In genomic region chr2:11169333-11169732, GRCh38 we compare ENCODE assay signal across 25 cellular contexts. TPM values are rescaled to one million over a fixed set of nuclear protein-coding genes. Genes with fewer than 3 reads are reported as not detected.
DNase-seq lines count a peak whose midpoint lies in the region; ATAC-seq and TF ChIP-seq lines count a peak whose summit lies in the region.
"Had no signal": no experiment of that assay in that cellular context is flagged by ENCODE, and none has a peak within 500 bp of the region (broad histone marks: within the 10 kb centered on the region; RNA-seq: fewer than 3 reads in every experiment).

No MANE protein-coding gene starts in this region.

- TF ChIP-seq CTCF in osteoblast (IDR thresholded peaks at IDR 0.05; ENCODE audit: extremely low read depth, low read depth, low read length): no peak
- TF ChIP-seq CTCF in dorsolateral prefrontal cortex (IDR thresholded peaks at IDR 0.05 in 54 of 56, conservative IDR thresholded peaks at IDR 0.05 in 2 of 56; ENCODE audit: low read depth in 1 of 56, partially characterized antibody in 56 of 56): no peak

- no peaks in the 10 kb centered on the region for H3K79me2 ChIP-seq in osteoblast (ENCODE audit: insufficient read depth, low read length)

- no peaks in the 10 kb centered on the region for H3K36me3 ChIP-seq in osteoblast (ENCODE audit: insufficient read depth, low read length)
- H3K36me3 ChIP-seq: SJSA1 had no signal

- no peak overlapping the region for H2AFZ ChIP-seq in osteoblast (ENCODE audit: low read length)

- H3K36me3 Mint-ChIP-seq in activated CD8-positive, alpha-beta memory T cell treated with anti-CD3 and anti-CD28 coated beads, Interleukin-2, amount 10 ng/mL, durations not matched to agents 7 days and 5 days: no peaks in the 10 kb centered on the region
- H3K36me3 Mint-ChIP-seq: activated naive CD4-positive, alpha-beta T cell treated with anti-CD3 and anti-CD28 coated beads, Interleukin-2, amount 50 U/mL, for 24 hours had no signal

- no peaks in the 10 kb centered on the region for H3K27me3 Mint-ChIP-seq in activated CD8-positive, alpha-beta memory T cell treated with anti-CD3 and anti-CD28 coated beads, Interleukin-2, amount 10 ng/mL, durations not matched to agents 7 days and 5 days
- H3K27me3 Mint-ChIP-seq: activated B cell treated with CpG ODN at 0.5 μM for 24 hours; activated CD8-positive, alpha-beta T cell treated with anti-CD3 and anti-CD28 coated beads for 36 hours; activated naive CD4-positive, alpha-beta T cell treated with anti-CD3 and anti-CD28 coated beads, Interleukin-2, amount 50 U/mL, for 24 hours; CD4-positive, alpha-beta T cell; memory B cell had no signal

- H3K4me1 ChIP-seq in osteoblast (ENCODE audit: insufficient read depth, low read length): no peaks in the 10 kb centered on the region

- no peak for ATAC-seq in activated CD8-positive, alpha-beta memory T cell treated with anti-CD3 and anti-CD28 coated beads, Interleukin-2, amount 10 ng/mL, durations not matched to agents 7 days and 5 days
- ATAC-seq: activated CD8-positive, alpha-beta T cell treated with anti-CD3 and anti-CD28 coated beads for 36 hours; activated T-cell treated with anti-CD3 and anti-CD28 coated beads, Interleukin-2, amount 50 U/mL, for 72 hours; PC-3; stimulated activated effector memory CD8-positive, alpha-beta T cell treated with anti-CD3 and anti-CD28 coated beads, Interleukin-12 subunit alpha, Interleukin-12 subunit beta, amount 100 ng/mL, for 72 hours had no signal

- H3K27ac ChIP-seq in osteoblast (ENCODE audit: low read depth, low read length): no peak overlapping the region
- no peak overlapping the region for H3K27ac ChIP-seq in dorsolateral prefrontal cortex
- H3K27ac ChIP-seq: coronary artery, KMS-11, SJSA1 had no signal

- H3K9me3 ChIP-seq in osteoblast (ENCODE audit: low read depth, low read length): no peaks in the 10 kb centered on the region
- H3K9me3 ChIP-seq: SJSA1 had no signal

- intact Hi-C loops in dorsolateral prefrontal cortex (cut with DNase I): no loop called here

- no peak overlapping the region for H3K4me2 ChIP-seq in osteoblast (ENCODE audit: insufficient read depth, low read length)
- H3K4me2 ChIP-seq: KMS-11 had no signal

- H3K4me3 ChIP-seq in osteoblast (ENCODE audit: insufficient read depth, low read length): no peak overlapping the region
- no peak overlapping the region for H3K4me3 ChIP-seq in dorsolateral prefrontal cortex
- H3K4me3 ChIP-seq: coronary artery, SJSA1 had no signal

- H3K27ac Mint-ChIP-seq in activated CD8-positive, alpha-beta memory T cell treated with anti-CD3 and anti-CD28 coated beads, Interleukin-2, amount 10 ng/mL, durations not matched to agents 7 days and 5 days: no peak overlapping the region
- H3K27ac Mint-ChIP-seq: activated B cell treated with CpG ODN at 0.5 μM for 24 hours; activated CD8-positive, alpha-beta T cell treated with anti-CD3 and anti-CD28 coated beads for 36 hours; activated naive CD4-positive, alpha-beta T cell treated with anti-CD3 and anti-CD28 coated beads, Interleukin-2, amount 50 U/mL, for 24 hours; activated T-cell treated with anti-CD3 and anti-CD28 coated beads, Interleukin-2, amount 50 U/mL, for 72 hours; CD4-positive, alpha-beta T cell; memory B cell; nephron; T-helper 2 cell treated with Interferon-gamma antibody and Interleukin-4, amounts not matched to agents 5 μg/mL and 100 μg/mL, for 36 hours had no signal

- no peaks in the 10 kb centered on the region for H3K9me3 Mint-ChIP-seq in activated CD8-positive, alpha-beta memory T cell treated with anti-CD3 and anti-CD28 coated beads, Interleukin-2, amount 10 ng/mL, durations not matched to agents 7 days and 5 days (ENCODE audit: low read depth)
- H3K9me3 Mint-ChIP-seq: activated B cell treated with CpG ODN at 0.5 μM for 24 hours; activated CD8-positive, alpha-beta T cell treated with anti-CD3 and anti-CD28 coated beads for 36 hours; activated naive CD4-positive, alpha-beta T cell treated with anti-CD3 and anti-CD28 coated beads, Interleukin-2, amount 50 U/mL, for 24 hours; activated T-cell treated with anti-CD3 and anti-CD28 coated beads, Interleukin-2, amount 50 U/mL, for 72 hours; CD4-positive, alpha-beta T cell; memory B cell; nephron; stimulated activated effector memory CD8-positive, alpha-beta T cell treated with anti-CD3 and anti-CD28 coated beads, Interleukin-12 subunit alpha, Interleukin-12 subunit beta, amount 100 ng/mL, for 72 hours; T-helper 2 cell treated with Interferon-gamma antibody and Interleukin-4, amounts not matched to agents 5 μg/mL and 100 μg/mL, for 36 hours had no signal

- H3K4me3 Mint-ChIP-seq in activated CD8-positive, alpha-beta memory T cell treated with anti-CD3 and anti-CD28 coated beads, Interleukin-2, amount 10 ng/mL, durations not matched to agents 7 days and 5 days: no peak overlapping the region
- H3K4me3 Mint-ChIP-seq: activated B cell treated with CpG ODN at 0.5 μM for 24 hours; activated CD8-positive, alpha-beta T cell treated with anti-CD3 and anti-CD28 coated beads for 36 hours; activated naive CD4-positive, alpha-beta T cell treated with anti-CD3 and anti-CD28 coated beads, Interleukin-2, amount 50 U/mL, for 24 hours; activated T-cell treated with anti-CD3 and anti-CD28 coated beads, Interleukin-2, amount 50 U/mL, for 72 hours; CD4-positive, alpha-beta T cell; memory B cell; nephron; stimulated activated effector memory CD8-positive, alpha-beta T cell treated with anti-CD3 and anti-CD28 coated beads, Interleukin-12 subunit alpha, Interleukin-12 subunit beta, amount 100 ng/mL, for 72 hours; T-helper 2 cell treated with Interferon-gamma antibody and Interleukin-4, amounts not matched to agents 5 μg/mL and 100 μg/mL, for 36 hours had no signal

- CTCF ChIA-PET in activated CD8-positive, alpha-beta memory T cell treated with anti-CD3 and anti-CD28 coated beads, Interleukin-2, amount 10 ng/mL, durations not matched to agents 7 days and 5 days (lab: Charles Lee): no interaction called here

- DNase-seq in DMS153 treated with DMSO at 0.1 percent for 48 hours (lab: John Stamatoyannopoulos, UW; ENCODE audit: unreplicated experiment): peak; percentile 22
- peak; percentile 35 for DNase-seq in NCI-H2029 (lab: John Stamatoyannopoulos, UW)
- peak; percentile 16 for DNase-seq in dermis blood vessel endothelial cell
- DNase-seq in osteoblast (ENCODE audit: insufficient read length, low spot score, missing footprints): peak; percentile 22
- no peak for DNase-seq in SK-N-DZ (ENCODE audit: low spot score)
- DNase-seq in activated CD8-positive, alpha-beta memory T cell treated with anti-CD3 and anti-CD28 coated beads, Interleukin-2, amount 10 ng/mL, durations not matched to agents 7 days and 5 days: no peak
- no peak for DNase-seq in dorsolateral prefrontal cortex
- DNase-seq in NCI-H345 treated with DMSO at 0.1 percent for 48 hours (lab: John Stamatoyannopoulos, UW; ENCODE audit: unreplicated experiment): no peak
- DNase-seq: activated B cell treated with CpG ODN at 0.5 μM for 24 hours; activated CD8-positive, alpha-beta T cell treated with anti-CD3 and anti-CD28 coated beads for 36 hours; activated T-cell treated with anti-CD3 and anti-CD28 coated beads, Interleukin-2, amount 50 U/mL, for 72 hours; CD4-positive, alpha-beta T cell; DMS79; NCI-H2171; NCI-H748 treated with DMSO at 0.1 percent for 48 hours; PC-3; stimulated activated CD4-positive, alpha-beta T cell treated with anti-CD3 and anti-CD28 coated beads, Interleukin-15, amount 100 ng/mL, for 24 hours had no signal

- H3K27me3 ChIP-seq in osteoblast (ENCODE audit: insufficient read depth, low read length) (no peaks in the 10 kb centered on the region), dorsolateral prefrontal cortex (no peaks in the 10 kb centered on the region)
- H3K27me3 ChIP-seq: SJSA1 had no signal

- no peaks in the 10 kb centered on the region for H4K20me1 ChIP-seq in osteoblast (ENCODE audit: insufficient read depth, low read length)

- no peaks in the 10 kb centered on the region for H3K4me1 Mint-ChIP-seq in activated CD8-positive, alpha-beta memory T cell treated with anti-CD3 and anti-CD28 coated beads, Interleukin-2, amount 10 ng/mL, durations not matched to agents 7 days and 5 days
- H3K4me1 Mint-ChIP-seq: activated B cell treated with CpG ODN at 0.5 μM for 24 hours; activated naive CD4-positive, alpha-beta T cell treated with anti-CD3 and anti-CD28 coated beads, Interleukin-2, amount 50 U/mL, for 24 hours; memory B cell; nephron; stimulated activated effector memory CD8-positive, alpha-beta T cell treated with anti-CD3 and anti-CD28 coated beads, Interleukin-12 subunit alpha, Interleukin-12 subunit beta, amount 100 ng/mL, for 72 hours had no signal

RNA-seq across cellular contexts. Expression of gene SLC66A3, which starts 14.1 kb away (rescaled TPM):
- total RNA-seq in dermis blood vessel endothelial cell (29.3 and 53.4 TPM in 2 replicates), osteoblast (65.1 and 68.8 TPM in 2 replicates), dorsolateral prefrontal cortex (10 to 100 TPM in 28 of 120 experiments, 1 to 10 TPM in 92; 3.8 to 15.0 (median 8.3) TPM)
- polyA plus RNA-seq in SK-N-DZ (2014; cell fraction: cytosol; rRNA removed): 8.2 and 10.1 TPM in 2 replicates
- 8.7 and 8.8 TPM in 2 replicates for polyA plus RNA-seq in SK-N-DZ (2014; cell fraction: nucleus; rRNA removed)
- 10 to 100 TPM in 1 of 2 experiments, 1 to 10 TPM in 1; 9.9 to 15.9 TPM for total RNA-seq in activated CD8-positive, alpha-beta memory T cell treated with anti-CD3 and anti-CD28 coated beads, Interleukin-2, amount 10 ng/mL, durations not matched to agents 7 days and 5 days

Comparison
In these comparisons a context has a peak if more than half of its experiments do, and no peak if none do; other contexts are left out.
1. DNase-seq: peak in DMS153 treated with DMSO at 0.1 percent for 48 hours (single experiment), NCI-H2029 (single experiment), dermis blood vessel endothelial cell (single experiment) and osteoblast (single experiment); none in SK-N-DZ (single experiment), activated CD8-positive, alpha-beta memory T cell treated with anti-CD3 and anti-CD28 coated beads, Interleukin-2, amount 10 ng/mL, durations not matched to agents 7 days and 5 days (single experiment), dorsolateral prefrontal cortex (0 of 10) and NCI-H345 treated with DMSO at 0.1 percent for 48 hours (single experiment).